23 cellular contexts compared by ENCODE assay signal in the genomic region with DNA sequence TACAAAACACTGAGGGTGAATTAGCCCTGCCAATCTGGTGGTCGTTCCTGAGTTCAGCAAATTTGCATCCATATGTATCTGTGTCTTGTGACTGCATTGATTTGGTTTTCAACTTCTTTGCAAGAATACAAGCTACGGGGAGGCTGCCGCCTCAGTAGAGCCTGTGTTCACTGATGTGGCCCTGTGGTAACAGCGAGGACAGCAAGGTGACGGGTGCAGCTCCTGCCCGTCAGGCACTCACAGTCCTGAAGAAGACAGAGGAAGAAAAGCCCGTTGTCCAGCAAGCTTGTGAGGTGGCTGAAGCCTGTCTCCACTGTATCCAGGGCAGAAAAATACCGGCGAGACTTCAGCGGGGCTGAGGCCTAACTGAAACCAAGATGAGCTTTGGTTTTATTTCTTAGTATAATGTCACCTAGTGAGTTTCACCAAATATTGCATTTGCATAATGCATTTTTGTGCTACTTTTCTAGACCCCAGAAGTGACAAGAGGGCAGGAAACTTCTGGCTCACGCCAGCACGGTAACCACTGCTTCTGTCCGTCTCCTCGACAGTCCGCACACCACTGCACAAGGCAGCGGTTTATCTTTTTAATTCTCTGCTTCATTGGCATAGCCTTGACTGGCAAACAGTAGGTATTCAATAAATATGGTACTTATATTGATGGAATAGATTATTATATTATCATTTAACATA.
"Had no signal": no experiment of that assay in that cellular context is flagged by ENCODE, and none has a peak within 500 bp of the region (broad histone marks: within the 10 kb centered on the region; RNA-seq: fewer than 3 reads in every experiment).

No MANE protein-coding gene starts in this region.

- H3K27me3 ChIP-seq: MG63 had no signal

- H3K4me3 ChIP-seq: MG63, SJCRH30 had no signal

- H3K36me3 ChIP-seq: MG63, SJCRH30 had no signal

- H3K9me3 ChIP-seq: MG63, SJCRH30 had no signal

- DNase-seq: IMR-90; Karpas-422; KG1; MG63; NCI-H1092 treated with DMSO at 0.1 percent for 48 hours; NCI-H1436; NCI-H187; NCI-H2029; NCI-H2081 treated with DMSO at 0.1 percent for 48 hours; NCI-H2171; NCI-H226; NCI-H446; NCI-H510A; NCI-H524 treated with DMSO at 0.1 percent for 48 hours; NCI-H69; NCI-H774; NK-92 treated with Interleukin-12 subunit alpha and Interleukin-12 subunit beta, amount 100 ng/mL, for 24 hours; PC-3; SHP77 treated with DMSO at 0.1 percent for 48 hours; SJCRH30 had no signal

- H3K27ac ChIP-seq: RWPE1, SJCRH30 had no signal

- H3K4me1 ChIP-seq: SJCRH30 had no signal

- ATAC-seq: Panc1, PC-3, SK-N-SH treated with all-trans-retinoic acid at 6 μM for 48 hours had no signal
